ENCODE assay signal across 1 cellular context in genomic region chr2:86720541-86721320, GRCh38.
TF ChIP-seq lines count a peak whose summit lies in the region.

No MANE protein-coding gene starts in this region.

TF ChIP-seq in HepG2, 621 proteins besides CTCF, POLR2A, EP300 and RAD21 (continued from another document):
- TF ChIP-seq UBTF (CRISPR knock-in tag; IDR thresholded peaks at IDR 0.05) (peak; percentile 6; the same call in 1 of the 2 replicates), E2F2 (CRISPR knock-in tag; IDR thresholded peaks at IDR 0.05; ENCODE audit: borderline replicate concordance) (peak; percentile 51; the same call in 1 of the 2 replicates), ZNF773 (CRISPR knock-in tag; IDR thresholded peaks at IDR 0.05; ENCODE audit: borderline replicate concordance) (0 out of 2 replicates have a peak, but pooled peaks have one; percentile 30), SAP130 (CRISPR knock-in tag; IDR thresholded peaks at IDR 0.05; ENCODE audit: low read depth) (peak; percentile 51), ZNF687 (CRISPR knock-in tag; IDR thresholded peaks at IDR 0.05) (peak; percentile 50), TFDP1 (CRISPR knock-in tag; IDR thresholded peaks at IDR 0.05; ENCODE audit: borderline replicate concordance) (peak; percentile 31; the same call in 1 of the 2 replicates), ZNF124 (CRISPR knock-in tag; IDR thresholded peaks at IDR 0.05) (0 out of 2 replicates have a peak, but pooled peaks have one; percentile 8), ZFY (CRISPR knock-in tag; IDR thresholded peaks at IDR 0.05) (peak; percentile 42)
